Comparison of ENCODE assay signal across 8 cellular contexts in the genomic region with DNA sequence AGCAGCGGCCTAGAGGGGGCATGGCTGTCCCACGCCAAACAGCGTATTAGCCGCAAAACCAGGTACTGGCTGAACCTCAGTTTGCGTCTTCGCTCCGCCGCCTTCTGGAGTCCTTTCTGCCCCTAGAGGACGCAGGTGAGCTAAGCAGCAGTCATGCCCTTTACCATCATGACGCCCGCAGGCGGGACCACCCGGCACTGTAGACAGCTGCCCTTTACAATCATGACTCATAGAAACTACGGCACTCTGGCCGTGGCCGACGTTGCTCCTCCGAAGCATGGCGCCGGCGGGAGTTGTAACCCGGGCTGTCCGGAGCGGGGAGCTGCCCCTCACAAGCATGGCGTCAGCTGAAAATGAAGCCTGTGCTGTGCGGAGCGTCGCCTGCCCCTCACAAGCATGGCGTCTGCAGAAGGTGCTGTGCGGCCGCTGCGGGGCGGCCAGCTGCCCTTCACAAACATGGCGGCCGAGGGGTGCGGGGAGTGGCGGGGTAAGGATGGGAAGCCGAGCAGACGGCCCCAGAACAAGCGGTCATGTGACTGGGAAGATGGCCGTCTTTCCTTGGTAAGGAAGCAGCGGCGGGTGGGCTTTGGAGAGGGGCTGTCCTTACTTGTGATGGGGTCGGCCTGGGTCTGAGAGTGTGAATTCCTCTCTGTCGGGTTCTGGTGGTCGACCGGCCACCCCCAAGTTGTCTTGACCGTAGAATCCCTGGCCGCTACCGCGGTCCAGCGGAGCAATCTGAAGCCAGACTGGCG. TPM values are rescaled to one million over a fixed set of nuclear protein-coding genes. Genes with fewer than 3 reads are reported as not detected.
A peak's percentile ranks its signal among the peaks of the same experiment; 100 is the strongest.
DNase-seq lines count a peak whose midpoint lies in the region; ATAC-seq, FAIRE-seq and TF ChIP-seq lines count a peak whose summit lies in the region.

A gene with protein sequence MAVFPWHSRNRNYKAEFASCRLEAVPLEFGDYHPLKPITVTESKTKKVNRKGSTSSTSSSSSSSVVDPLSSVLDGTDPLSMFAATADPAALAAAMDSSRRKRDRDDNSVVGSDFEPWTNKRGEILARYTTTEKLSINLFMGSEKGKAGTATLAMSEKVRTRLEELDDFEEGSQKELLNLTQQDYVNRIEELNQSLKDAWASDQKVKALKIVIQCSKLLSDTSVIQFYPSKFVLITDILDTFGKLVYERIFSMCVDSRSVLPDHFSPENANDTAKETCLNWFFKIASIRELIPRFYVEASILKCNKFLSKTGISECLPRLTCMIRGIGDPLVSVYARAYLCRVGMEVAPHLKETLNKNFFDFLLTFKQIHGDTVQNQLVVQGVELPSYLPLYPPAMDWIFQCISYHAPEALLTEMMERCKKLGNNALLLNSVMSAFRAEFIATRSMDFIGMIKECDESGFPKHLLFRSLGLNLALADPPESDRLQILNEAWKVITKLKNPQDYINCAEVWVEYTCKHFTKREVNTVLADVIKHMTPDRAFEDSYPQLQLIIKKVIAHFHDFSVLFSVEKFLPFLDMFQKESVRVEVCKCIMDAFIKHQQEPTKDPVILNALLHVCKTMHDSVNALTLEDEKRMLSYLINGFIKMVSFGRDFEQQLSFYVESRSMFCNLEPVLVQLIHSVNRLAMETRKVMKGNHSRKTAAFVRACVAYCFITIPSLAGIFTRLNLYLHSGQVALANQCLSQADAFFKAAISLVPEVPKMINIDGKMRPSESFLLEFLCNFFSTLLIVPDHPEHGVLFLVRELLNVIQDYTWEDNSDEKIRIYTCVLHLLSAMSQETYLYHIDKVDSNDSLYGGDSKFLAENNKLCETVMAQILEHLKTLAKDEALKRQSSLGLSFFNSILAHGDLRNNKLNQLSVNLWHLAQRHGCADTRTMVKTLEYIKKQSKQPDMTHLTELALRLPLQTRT (plus strand): TSS at position 518 of the 752 bp plus-strand sequence. CDS start 27 bp downstream, at position 545.

- H3K27me3 ChIP-seq in astrocyte (ENCODE audit: insufficient read depth, low read length) (no peaks in the 10 kb centered on the region), right cardiac atrium (ENCODE audit: control insufficient read depth, insufficient read depth) (no peaks in the 10 kb centered on the region), vagina (no peaks in the 10 kb centered on the region)

- H3K27ac ChIP-seq in astrocyte (ENCODE audit: low read depth, low read length) (peak within 1 kb of the TSS; percentile 94), right cardiac atrium (ENCODE audit: low read length) (peak within 1 kb of the TSS; percentile 97), vagina (peak within 1 kb of the TSS; percentile 84)

- no peak for TF ChIP-seq POLR2A in vagina (IDR thresholded peaks at IDR 0.05)

- no peaks in the 10 kb centered on the region for H3K27me3 Mint-ChIP-seq in astrocyte (ENCODE audit: low read depth, unreplicated experiment)

- H3K9me3 Mint-ChIP-seq in astrocyte (ENCODE audit: unreplicated experiment): no peaks in the 10 kb centered on the region

- no peaks in the 10 kb centered on the region for H4K20me1 ChIP-seq in astrocyte (ENCODE audit: insufficient read depth, low read length)

- under 1% methylated on average over 53 of the region's 53 CpGs for WGBS in right cardiac atrium

- H3K4me1 Mint-ChIP-seq in astrocyte (ENCODE audit: low read depth, unreplicated experiment): peaks cover 3% of the 10 kb centered on the region

- H3K4me1 ChIP-seq in astrocyte (ENCODE audit: insufficient read depth, low read length) (peaks cover 4% of the 10 kb centered on the region), right cardiac atrium (ENCODE audit: control insufficient read depth, insufficient read depth, low read length) (peaks cover 5% of the 10 kb centered on the region), vagina (peaks cover 19% of the 10 kb centered on the region)

- peaks cover 33% of the 10 kb centered on the region for H3K79me2 ChIP-seq in astrocyte (ENCODE audit: insufficient read depth, low read length)

- DNase-seq in NCI-H187 treated with DMSO at 0.1 percent for 48 hours (lab: John Stamatoyannopoulos, UW) (peak; percentile 62), T-helper 22 cell (ENCODE audit: low read depth) (peak; percentile 94), astrocyte (ENCODE audit: low read depth) (peak; percentile 93), right cardiac atrium (peak; percentile 99), putamen (ENCODE audit: low spot score) (peak; percentile 99), vagina (ENCODE audit: extremely low spot score in 2 of 2) (peak in 1 of 2 donors; percentile 98)

- H3K4me3 ChIP-seq in astrocyte (ENCODE audit: insufficient read depth, low read depth, low read length): peak within 1 kb of the TSS; percentile 90
- H3K4me3 ChIP-seq in right cardiac atrium (ENCODE audit: low read length): peak within 1 kb of the TSS; percentile 76
- peak within 1 kb of the TSS; percentile 52 to 73 for H3K4me3 ChIP-seq in vagina

- no peak for FAIRE-seq in astrocyte (lab: Jason Lieb, UNC)

- no peaks in the 10 kb centered on the region for H3K36me3 Mint-ChIP-seq in astrocyte (ENCODE audit: low read depth, unreplicated experiment)

- H3K4me3 Mint-ChIP-seq in astrocyte (ENCODE audit: unreplicated experiment): peak within 1 kb of the TSS; percentile 92

- H3K36me3 ChIP-seq in astrocyte (ENCODE audit: insufficient read depth, low read length) (no peaks in the 10 kb centered on the region), vagina (peaks cover 0 to 10% of the 10 kb centered on the region in 2 donors)

- peak within 1 kb of the TSS; percentile 98 for H3K9ac ChIP-seq in astrocyte (ENCODE audit: low read length)

- intact Hi-C loops in right cardiac atrium (cut with DNase I) (loop anchor here in 2 of 4 donors (5.0 kb wide), 1 partner anchor 332 kb away; no protein-coding TSS in a partner anchor), vagina (cut with DNase I) (loop anchor here (5.0 kb wide), 1 partner anchor 332 kb away; no protein-coding TSS in a partner anchor)

- peak within 1 kb of the TSS; percentile 97 for H2AFZ ChIP-seq in astrocyte (ENCODE audit: low read depth, low read length)

- TF ChIP-seq CTCF in astrocyte (IDR thresholded peaks at IDR 0.05; ENCODE audit: insufficient read depth, low read depth, low read length): peak; percentile 61
- TF ChIP-seq CTCF in vagina (IDR thresholded peaks at IDR 0.05): peak; percentile 54 to 86 (median 72)

- ATAC-seq in GM18499 (IDR thresholded peaks at IDR 0.05; ENCODE audit: insufficient read depth, unreplicated experiment): peak; percentile 74
- peak; percentile 95 for ATAC-seq in HG02943 (IDR thresholded peaks at IDR 0.05; ENCODE audit: low read depth, unreplicated experiment)
- ATAC-seq in right cardiac atrium: peak; percentile 100

- H3K27ac Mint-ChIP-seq in astrocyte (ENCODE audit: unreplicated experiment): peak within 1 kb of the TSS; percentile 97

- H3K9me3 ChIP-seq in astrocyte (ENCODE audit: insufficient read depth, low read depth, low read length) (no peaks in the 10 kb centered on the region), right cardiac atrium (ENCODE audit: control insufficient read depth, low read length) (no peaks in the 10 kb centered on the region), vagina (no peaks in the 10 kb centered on the region)

- peak within 1 kb of the TSS; percentile 96 for H3K4me2 ChIP-seq in astrocyte (ENCODE audit: low read length)

RNA-seq across cellular contexts. Expression of the gene that starts here (rescaled TPM):
- total RNA-seq in astrocyte: 45.0 and 51.0 TPM in 2 replicates
- total RNA-seq in right cardiac atrium: 10 to 100 TPM; 31.5 to 40.1 (median 33.9) TPM
- 19.8 TPM for polyA plus RNA-seq in right cardiac atrium
- 39.8 TPM for total RNA-seq in vagina
